Comparison of ENCODE assay signal across 8 cellular contexts in the genomic region with DNA sequence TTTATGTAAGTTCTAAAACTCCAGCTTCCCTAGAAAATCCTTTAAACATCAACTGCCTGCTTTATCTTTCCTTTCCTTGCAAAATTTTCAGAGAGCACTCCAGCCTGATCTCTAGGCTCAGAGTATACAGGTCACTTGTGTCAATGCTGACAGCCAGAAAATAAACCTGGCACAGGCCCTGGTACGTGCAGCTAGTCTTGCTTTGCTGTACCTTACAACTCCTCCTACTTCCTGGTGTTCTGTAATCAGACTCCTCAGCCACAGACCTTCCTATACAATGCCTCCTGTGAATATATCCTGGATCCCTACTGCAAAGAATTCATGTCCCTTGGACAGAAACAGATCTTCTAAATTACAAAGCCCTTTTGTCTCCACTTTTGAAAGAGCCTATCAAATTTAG. TPM values are rescaled to one million over a fixed set of nuclear protein-coding genes. Genes with fewer than 3 reads are reported as not detected.
A peak's percentile ranks its signal among the peaks of the same experiment; 100 is the strongest.
DNase-seq lines count a peak whose midpoint lies in the region; ATAC-seq and TF ChIP-seq lines count a peak whose summit lies in the region.

No MANE protein-coding gene starts in this region.

- H3K27me3 Mint-ChIP-seq in activated B cell treated with CpG ODN at 0.5 μM for 24 hours = no peaks in the 10 kb centered on the region

- no peak for ATAC-seq in activated B cell treated with CpG ODN at 0.5 μM for 24 hours (ENCODE audit: low read depth)
- ATAC-seq in GM18517 (IDR thresholded peaks at IDR 0.05; ENCODE audit: unreplicated experiment) = no peak
- ATAC-seq in HG03354 (IDR thresholded peaks at IDR 0.05; ENCODE audit: poor library complexity, severe bottlenecking, unreplicated experiment) = no peak

- H3K27ac Mint-ChIP-seq in activated B cell treated with CpG ODN at 0.5 μM for 24 hours = peak overlapping the region; percentile 65

- DNase-seq in activated gamma-delta T cell treated with Interleukin-2 at 50 U/mL for 16 hours (peak; percentile 9), activated gamma-delta T cell (lab: John Stamatoyannopoulos, UW) (no peak), M059J (ENCODE audit: low read depth) (peak; percentile 62), activated B cell treated with CpG ODN at 0.5 μM for 24 hours (no peak), kidney tubule cell (ENCODE audit: low spot score) (peak; percentile 74), nucleus accumbens (lab: John Stamatoyannopoulos, UW) (no peak)

- H3K4me3 Mint-ChIP-seq in activated B cell treated with CpG ODN at 0.5 μM for 24 hours = peak overlapping the region; percentile 17

- POLR2A ChIA-PET in activated B cell treated with CpG ODN at 0.5 μM for 24 hours (lab: Charles Lee) = interaction anchor here (0.6 to 5.6 kb wide), 7 partner anchors 10 to 130 kb away, joined by 3 to 63 read pairs (median 4); partner anchors contain the start of genes BIRC2 and TMEM123

- H3K36me3 Mint-ChIP-seq in activated B cell treated with CpG ODN at 0.5 μM for 24 hours (ENCODE audit: low read depth) = no peaks in the 10 kb centered on the region

- no peak for TF ChIP-seq CTCF in activated B cell treated with CpG ODN at 0.5 μM for 24 hours (IDR thresholded peaks at IDR 0.05)

- no peaks in the 10 kb centered on the region for H3K9me3 Mint-ChIP-seq in activated B cell treated with CpG ODN at 0.5 μM for 24 hours

- CTCF ChIA-PET in activated B cell treated with CpG ODN at 0.5 μM for 24 hours (lab: Charles Lee) = interaction anchor here (1.3 to 2.0 kb wide), 4 partner anchors 19 to 136 kb away, joined by 5 to 11 read pairs (median 8); no protein-coding TSS in a partner anchor

- intact Hi-C loops in activated B cell treated with CpG ODN at 0.5 μM for 24 hours (cut with micrococcal nuclease) = no loop called here

- peaks cover 47% of the 10 kb centered on the region for H3K4me1 Mint-ChIP-seq in activated B cell treated with CpG ODN at 0.5 μM for 24 hours

RNA-seq across cellular contexts. Expression of gene TMEM123, which starts 24.2 kb away (rescaled TPM):
- total RNA-seq in M059J (2014; rRNA removed; shearing (Covaris generic)) = 225 and 258 TPM in 2 replicates
- total RNA-seq in activated B cell treated with CpG ODN at 0.5 μM for 24 hours = 182 and 191 TPM in 2 replicates

RNA-seq across cellular contexts. Expression of gene MMP7, which starts 53.7 kb away (rescaled TPM):
- 0.34 and 1.2 TPM in 2 replicates for total RNA-seq in M059J (2014; rRNA removed; shearing (Covaris generic))
- total RNA-seq in activated B cell treated with CpG ODN at 0.5 μM for 24 hours = not detected in 2 replicates

Comparison
In these comparisons a context has a peak if more than half of its experiments do, and no peak if none do; other contexts are left out.
1. DNase-seq: peak in activated gamma-delta T cell treated with Interleukin-2 at 50 U/mL for 16 hours (single experiment), M059J (single experiment) and kidney tubule cell (single experiment); none in activated gamma-delta T cell (single experiment), activated B cell treated with CpG ODN at 0.5 μM for 24 hours (single experiment) and nucleus accumbens (0 of 56).